In the genomic region with DNA sequence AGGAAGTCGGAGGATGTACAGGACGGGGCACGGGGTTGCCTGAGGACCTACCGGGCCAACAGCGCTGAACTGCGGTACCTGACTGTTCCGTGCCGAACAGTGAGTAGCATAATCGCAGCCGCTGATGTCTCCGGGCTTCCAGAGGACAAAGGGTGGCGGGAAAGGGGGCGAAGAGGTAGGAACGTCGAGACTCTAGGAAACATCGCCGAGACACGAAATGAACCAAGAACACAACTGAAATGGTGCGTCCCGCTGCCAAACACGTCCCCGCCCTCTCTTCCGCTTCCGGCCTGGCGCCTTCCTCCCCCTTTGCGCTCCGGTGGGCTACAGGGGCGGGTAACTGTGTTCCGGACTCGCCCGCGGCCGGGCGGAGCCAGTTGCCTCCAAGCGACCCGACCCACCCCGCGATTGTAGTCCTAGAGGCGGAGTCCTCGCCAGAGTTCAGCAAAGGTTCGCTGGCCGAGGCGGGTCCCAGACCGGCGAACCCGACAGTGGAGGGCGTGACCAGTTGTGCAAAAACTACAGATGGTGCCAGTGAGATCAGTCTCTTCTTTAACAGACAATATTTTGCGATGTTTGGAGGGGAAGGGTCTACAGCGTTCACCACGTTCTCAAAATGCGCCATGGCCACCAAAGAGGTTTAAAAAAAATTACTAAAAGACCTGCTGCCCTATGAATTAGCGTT, we compare ENCODE assay signal across 8 cellular contexts. TPM values are rescaled to one million over a fixed set of nuclear protein-coding genes. Genes with fewer than 3 reads are reported as not detected.
A peak's percentile ranks its signal among the peaks of the same experiment; 100 is the strongest.
DNase-seq lines count a peak whose midpoint lies in the region; ATAC-seq and TF ChIP-seq lines count a peak whose summit lies in the region.

Gene MRPS31 (minus strand): TSS at position 257 of the 685 bp plus-strand sequence. CDS start 54 bp downstream, at position 203.

- no peaks in the 10 kb centered on the region for H3K27me3 ChIP-seq in RWPE2 (ENCODE audit: insufficient read depth, poor library complexity, severe bottlenecking)

- peak; percentile 99 for ATAC-seq in RWPE2 (ENCODE audit: low read depth)
- peak; percentile 100 for ATAC-seq in natural killer cell treated with Interleukin-12 subunit alpha and Interleukin-12 subunit beta and Interleukin-15 and Interleukin-18, amount 100 ng/mL, for 72 hours
- ATAC-seq in stimulated activated naive CD8-positive, alpha-beta T cell treated with anti-CD3 and anti-CD28 coated beads, Interleukin-15, Interleukin-2, amounts not matched to agents 100 U/mL and 50 U/mL, for 24 hours = peak; percentile 100

- no peaks in the 10 kb centered on the region for H3K27me3 Mint-ChIP-seq in activated T-helper 2 cell treated with anti-CD3 and anti-CD28 coated beads, Interferon-gamma antibody, Interleukin-2, Interleukin-4, amounts not matched to agents 10 μg/mL and 5 μg/mL and 100 μg/mL, durations not matched to agents 14 hours and 24 hours and 36 hours (ENCODE audit: low read depth)
- no peaks in the 10 kb centered on the region for H3K27me3 Mint-ChIP-seq in natural killer cell treated with Interleukin-12 subunit alpha and Interleukin-12 subunit beta and Interleukin-15 and Interleukin-18, amount 100 ng/mL, for 72 hours

- peaks cover 6% of the 10 kb centered on the region for H3K4me1 ChIP-seq in RWPE2 (ENCODE audit: insufficient read depth, poor library complexity, severe bottlenecking)

- H3K4me3 ChIP-seq in RWPE2 (ENCODE audit: severe bottlenecking) = peak within 1 kb of the TSS; percentile 82

- peak within 1 kb of the TSS; percentile 90 for H3K27ac Mint-ChIP-seq in activated T-helper 2 cell treated with anti-CD3 and anti-CD28 coated beads, Interferon-gamma antibody, Interleukin-2, Interleukin-4, amounts not matched to agents 10 μg/mL and 5 μg/mL and 100 μg/mL, durations not matched to agents 14 hours and 24 hours and 36 hours
- peak within 1 kb of the TSS; percentile 86 to 98 for H3K27ac Mint-ChIP-seq in natural killer cell treated with Interleukin-12 subunit alpha and Interleukin-12 subunit beta and Interleukin-15 and Interleukin-18, amount 100 ng/mL, for 72 hours

- H3K27ac ChIP-seq in RWPE2 (ENCODE audit: poor library complexity, severe bottlenecking) = peak within 1 kb of the TSS; percentile 51

- intact Hi-C loops in activated T-helper 2 cell treated with anti-CD3 and anti-CD28 coated beads, Interferon-gamma antibody, Interleukin-2, Interleukin-4, amounts not matched to agents 10 μg/mL and 5 μg/mL and 100 μg/mL, durations not matched to agents 14 hours and 24 hours and 36 hours (cut with micrococcal nuclease) = loop anchor here (2.0 to 10.0 kb wide), 8 partner anchors 16 to 1736 kb away; partner anchors contain the start of genes NHLRC3, PROSER1 and RGCC

- DNase-seq in EH (ENCODE audit: low read depth) (peak; percentile 94), H4 (ENCODE audit: low spot score) (peak; percentile 79), LoVo (ENCODE audit: low spot score) (peak; percentile 95), RWPE2 (ENCODE audit: low spot score) (peak; percentile 94), fibroblast of peridontal ligament (ENCODE audit: extremely low read depth) (peak; percentile 92)
- peak; percentile 94 for DNase-seq in activated T-helper 2 cell treated with anti-CD3 and anti-CD28 coated beads, Interferon-gamma antibody, Interleukin-2, Interleukin-4, amounts not matched to agents 10 μg/mL and 5 μg/mL and 100 μg/mL, durations not matched to agents 14 hours and 24 hours and 36 hours (ENCODE audit: low spot score)
- peak; percentile 97 for DNase-seq in natural killer cell treated with Interleukin-12 subunit alpha and Interleukin-12 subunit beta and Interleukin-15 and Interleukin-18, amount 100 ng/mL, for 72 hours (ENCODE audit: low spot score)
- peak; percentile 96 for DNase-seq in stimulated activated naive CD8-positive, alpha-beta T cell treated with anti-CD3 and anti-CD28 coated beads, Interleukin-15, Interleukin-2, amounts not matched to agents 100 U/mL and 50 U/mL, for 24 hours

- peak within 1 kb of the TSS; percentile 89 for H3K4me3 Mint-ChIP-seq in activated T-helper 2 cell treated with anti-CD3 and anti-CD28 coated beads, Interferon-gamma antibody, Interleukin-2, Interleukin-4, amounts not matched to agents 10 μg/mL and 5 μg/mL and 100 μg/mL, durations not matched to agents 14 hours and 24 hours and 36 hours (ENCODE audit: low read depth)
- peak within 1 kb of the TSS; percentile 88 for H3K4me3 Mint-ChIP-seq in natural killer cell treated with Interleukin-12 subunit alpha and Interleukin-12 subunit beta and Interleukin-15 and Interleukin-18, amount 100 ng/mL, for 72 hours

- TF ChIP-seq CTCF in RWPE2 (IDR thresholded peaks at IDR 0.05; ENCODE audit: poor library complexity, severe bottlenecking) = no peak

- no peaks in the 10 kb centered on the region for H3K9me3 ChIP-seq in RWPE2 (ENCODE audit: severe bottlenecking)

- no peaks in the 10 kb centered on the region for H3K9me3 Mint-ChIP-seq in activated T-helper 2 cell treated with anti-CD3 and anti-CD28 coated beads, Interferon-gamma antibody, Interleukin-2, Interleukin-4, amounts not matched to agents 10 μg/mL and 5 μg/mL and 100 μg/mL, durations not matched to agents 14 hours and 24 hours and 36 hours
- no peaks in the 10 kb centered on the region for H3K9me3 Mint-ChIP-seq in natural killer cell treated with Interleukin-12 subunit alpha and Interleukin-12 subunit beta and Interleukin-15 and Interleukin-18, amount 100 ng/mL, for 72 hours

- peaks cover 11% of the 10 kb centered on the region for H3K36me3 ChIP-seq in RWPE2 (ENCODE audit: low read depth)

- H3K36me3 Mint-ChIP-seq in activated T-helper 2 cell treated with anti-CD3 and anti-CD28 coated beads, Interferon-gamma antibody, Interleukin-2, Interleukin-4, amounts not matched to agents 10 μg/mL and 5 μg/mL and 100 μg/mL, durations not matched to agents 14 hours and 24 hours and 36 hours (ENCODE audit: low read depth) = peaks cover 21% of the 10 kb centered on the region
- H3K36me3 Mint-ChIP-seq in natural killer cell treated with Interleukin-12 subunit alpha and Interleukin-12 subunit beta and Interleukin-15 and Interleukin-18, amount 100 ng/mL, for 72 hours = no peaks in the 10 kb centered on the region

- H3K4me1 Mint-ChIP-seq in activated T-helper 2 cell treated with anti-CD3 and anti-CD28 coated beads, Interferon-gamma antibody, Interleukin-2, Interleukin-4, amounts not matched to agents 10 μg/mL and 5 μg/mL and 100 μg/mL, durations not matched to agents 14 hours and 24 hours and 36 hours (ENCODE audit: low read depth) = peaks cover 36% of the 10 kb centered on the region
- peaks cover 19 to 20% of the 10 kb centered on the region in 2 donors for H3K4me1 Mint-ChIP-seq in natural killer cell treated with Interleukin-12 subunit alpha and Interleukin-12 subunit beta and Interleukin-15 and Interleukin-18, amount 100 ng/mL, for 72 hours (ENCODE audit: low read depth in 2 of 2)

RNA-seq across cellular contexts. Expression of gene MRPS31, which starts in this region (rescaled TPM):
- total RNA-seq in H4 (2014; rRNA removed; shearing (Covaris generic)) = 10.3 and 12.8 TPM in 2 replicates
- 42.9 and 43.1 TPM in 2 replicates for total RNA-seq in activated T-helper 2 cell treated with anti-CD3 and anti-CD28 coated beads, Interferon-gamma antibody, Interleukin-2, Interleukin-4, amounts not matched to agents 10 μg/mL and 5 μg/mL and 100 μg/mL, durations not matched to agents 14 hours and 24 hours and 36 hours
- total RNA-seq in natural killer cell treated with Interleukin-12 subunit alpha and Interleukin-12 subunit beta and Interleukin-15 and Interleukin-18, amount 100 ng/mL, for 72 hours = 10 to 100 TPM; 25.2 to 27.4 TPM

Comparison
In these comparisons a context has a peak if more than half of its experiments do, and no peak if none do; other contexts are left out.
1. Peak in every context shown above with its lines: DNase-seq, ATAC-seq, H3K4me3 ChIP-seq and H3K27ac ChIP-seq.